ENCODE assay signal across 15 cellular contexts in the genomic region with DNA sequence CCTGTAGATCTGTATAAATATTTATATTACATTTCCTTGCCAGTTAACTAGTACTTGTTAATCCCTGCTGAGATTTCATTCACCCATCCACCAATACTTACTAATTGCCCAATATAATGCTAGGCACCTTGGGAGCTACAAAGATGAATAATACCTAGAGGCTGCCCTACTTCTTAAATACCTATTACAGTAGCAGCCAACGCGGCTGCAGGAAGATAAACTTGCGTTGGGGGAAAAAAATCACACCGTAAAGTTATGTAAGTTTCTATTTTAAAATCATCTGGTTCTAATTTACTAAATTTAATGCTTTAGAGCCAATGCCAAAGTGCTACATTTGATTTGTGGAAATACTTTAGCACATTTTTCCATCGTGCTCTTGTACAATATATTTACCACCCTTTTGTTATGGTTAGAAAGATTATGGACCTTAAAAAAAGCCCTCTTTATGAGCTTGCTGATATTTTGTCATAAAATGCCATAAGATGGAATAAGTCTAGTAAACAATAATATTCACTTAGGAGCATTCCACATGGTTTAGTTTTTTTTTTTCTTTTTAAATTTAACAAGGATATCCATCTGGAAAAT. TPM values are rescaled to one million over a fixed set of nuclear protein-coding genes. Genes with fewer than 3 reads are reported as not detected.
DNase-seq lines count a peak whose midpoint lies in the region; ATAC-seq and TF ChIP-seq lines count a peak whose summit lies in the region.
"Had no signal": no experiment of that assay in that cellular context is flagged by ENCODE, and none has a peak within 500 bp of the region (broad histone marks: within the 10 kb centered on the region; RNA-seq: fewer than 3 reads in every experiment).

No MANE protein-coding gene starts in this region.

- intact Hi-C loops in left ventricle myocardium superior (cut with micrococcal nuclease), result no loop called here

- DNase-seq in GM03348 (ENCODE audit: low spot score) (peak; percentile 60), fibroblast of peridontal ligament (ENCODE audit: extremely low read depth) (peak; percentile 81), tibial nerve (ENCODE audit: low spot score in 2 of 2) (no peak), GM13976 (ENCODE audit: low spot score) (no peak), left ventricle myocardium superior (no peak), MV-4-11 (lab: John Stamatoyannopoulos, UW) (no peak)
- DNase-seq in activated T-cell treated with anti-CD3 and anti-CD28 coated beads, Interleukin-2, amount 50 U/mL, for 1 hour, result no peak
- DNase-seq: H9, IMR-90, Kasumi-1, NCI-H1417 treated with DMSO at 0.1 percent for 48 hours, NCI-H2029 treated with DMSO at 0.1 percent for 48 hours, NCI-H510A had no signal

- H3K36me3 ChIP-seq in tibial nerve, result no peaks in the 10 kb centered on the region
- H3K36me3 ChIP-seq: BLaER1 had no signal

- no peak for TF ChIP-seq POLR2A in tibial nerve (IDR thresholded peaks at IDR 0.05)

- peak overlapping the region; percentile 32 for H3K27ac ChIP-seq in VCaP
- peak overlapping the region in 3 of 4 donors; percentile 23 to 74 (median 60) for H3K27ac ChIP-seq in tibial nerve
- H3K27ac ChIP-seq: BLaER1 had no signal

- no peaks in the 10 kb centered on the region for H3K27me3 ChIP-seq in tibial nerve
- H3K27me3 ChIP-seq: BLaER1 had no signal

- H3K9me3 ChIP-seq in tibial nerve, result peaks cover 0 to 6% (median 0%) of the 10 kb centered on the region in 4 donors

- no peak overlapping the region for H3K4me3 ChIP-seq in tibial nerve
- H3K4me3 ChIP-seq: BLaER1 had no signal

- peaks cover 0 to 56% (median 3%) of the 10 kb centered on the region in 4 donors for H3K4me1 ChIP-seq in tibial nerve

- WGBS in tibial nerve, 2 donors, result 42 to 43% methylated on average over 5 of the region's 5 CpGs

- TF ChIP-seq CTCF in VCaP (conservative IDR thresholded peaks at IDR 0.05), result no peak
- no peak for TF ChIP-seq CTCF in tibial nerve (IDR thresholded peaks at IDR 0.05)
- TF ChIP-seq CTCF in GM13976 (IDR thresholded peaks at IDR 0.05; ENCODE audit: borderline replicate concordance, control extremely low read depth, extremely low read depth, insufficient read depth, missing control alignments), result no peak

- in situ Hi-C loops in GM13976 (cut with MboI; ENCODE audit: low sequenced_read_pairs, unreplicated experiment), result no loop called here

- no peak for ATAC-seq in left ventricle myocardium superior

- no peak for TF ChIP-seq EP300 in tibial nerve (IDR thresholded peaks at IDR 0.05)

RNA-seq across cellular contexts. Expression of gene NEDD9, which starts 13.0 kb away (rescaled TPM):
- total RNA-seq in tibial nerve (100 to 1,000 TPM; 107 to 205 (median 130) TPM), left ventricle myocardium superior (31.1 TPM)

Comparison
In these comparisons a context has a peak if more than half of its experiments do, and no peak if none do; other contexts are left out.
1. DNase-seq: peak in GM03348 (single experiment) and fibroblast of peridontal ligament (single experiment); none in tibial nerve (0 of 2), GM13976 (single experiment), left ventricle myocardium superior (single experiment), MV-4-11 (single experiment) and activated T-cell treated with anti-CD3 and anti-CD28 coated beads, Interleukin-2, amount 50 U/mL, for 1 hour (single experiment).